Comparison of ENCODE assay signal across 15 cellular contexts in genomic region chr2:144432921-144433320, GRCh38.
"Had no signal": no experiment of that assay in that cellular context is flagged by ENCODE, and none has a peak within 500 bp of the region (broad histone marks: within the 10 kb centered on the region; RNA-seq: fewer than 3 reads in every experiment).

No MANE protein-coding gene starts in this region.

- H3K9me3 Mint-ChIP-seq: activated CD4-positive, alpha-beta memory T cell treated with anti-CD3 and anti-CD28 coated beads for 36 hours; activated naive CD8-positive, alpha-beta T cell treated with anti-CD3 and anti-CD28 coated beads, Interleukin-2, amount 10 ng/mL, durations not matched to agents 7 days and 5 days; activated T-cell treated with anti-CD3 and anti-CD28 coated beads, Interleukin-2, amount 50 U/mL, for 72 hours; stimulated activated naive B cell treated with anti-CD40 and anti-IgM and Interleukin-4, amounts not matched to agents 10 μg/mL and 1 μg/mL and 100 μg/mL, for 72 hours; T-cell had no signal

- H3K27me3 ChIP-seq: cardiac muscle cell, colonic mucosa, hepatocyte, neutrophil had no signal

- H3K4me1 Mint-ChIP-seq: activated naive CD8-positive, alpha-beta T cell treated with anti-CD3 and anti-CD28 coated beads, Interleukin-2, amount 10 ng/mL, durations not matched to agents 7 days and 5 days had no signal

- ATAC-seq: activated T-cell treated with anti-CD3 and anti-CD28 coated beads, Interleukin-2, amount 50 U/mL, for 72 hours; right cardiac atrium; stimulated activated naive B cell treated with anti-CD40 and anti-IgM and Interleukin-4, amounts not matched to agents 10 μg/mL and 1 μg/mL and 100 μg/mL, for 72 hours; T-cell had no signal

- DNase-seq: activated CD4-positive, alpha-beta memory T cell treated with anti-CD3 and anti-CD28 coated beads for 36 hours; activated naive CD8-positive, alpha-beta T cell treated with anti-CD3 and anti-CD28 coated beads, Interleukin-2, amount 10 ng/mL, durations not matched to agents 7 days and 5 days; activated T-cell treated with anti-CD3 and anti-CD28 coated beads, Interleukin-2, amount 50 U/mL, for 72 hours; colonic mucosa; effector memory CD4-positive, alpha-beta T cell; kidney; posterior cingulate gyrus; right cardiac atrium; stimulated activated CD4-positive, alpha-beta T cell treated with anti-CD3 and anti-CD28 coated beads, Interleukin-2, amount 100 ng/mL, for 24 hours; stimulated activated naive B cell treated with anti-CD40 and anti-IgM and Interleukin-4, amounts not matched to agents 10 μg/mL and 1 μg/mL and 100 μg/mL, for 72 hours; T-cell; T1000 had no signal

- H3K36me3 ChIP-seq: cardiac muscle cell, colonic mucosa, neutrophil had no signal

- H3K4me3 ChIP-seq: cardiac muscle cell, colonic mucosa, hepatocyte had no signal

- H3K9me3 ChIP-seq: colonic mucosa, neutrophil had no signal

- H3K27me3 Mint-ChIP-seq: activated naive CD8-positive, alpha-beta T cell treated with anti-CD3 and anti-CD28 coated beads, Interleukin-2, amount 10 ng/mL, durations not matched to agents 7 days and 5 days; stimulated activated naive B cell treated with anti-CD40 and anti-IgM and Interleukin-4, amounts not matched to agents 10 μg/mL and 1 μg/mL and 100 μg/mL, for 72 hours; T-cell had no signal

- H3K27ac ChIP-seq: cardiac muscle cell, colonic mucosa, hepatocyte, neutrophil had no signal

- H3K4me1 ChIP-seq: colonic mucosa had no signal

- H3K4me3 Mint-ChIP-seq: activated CD4-positive, alpha-beta memory T cell treated with anti-CD3 and anti-CD28 coated beads for 36 hours; activated naive CD8-positive, alpha-beta T cell treated with anti-CD3 and anti-CD28 coated beads, Interleukin-2, amount 10 ng/mL, durations not matched to agents 7 days and 5 days; activated T-cell treated with anti-CD3 and anti-CD28 coated beads, Interleukin-2, amount 50 U/mL, for 72 hours; stimulated activated naive B cell treated with anti-CD40 and anti-IgM and Interleukin-4, amounts not matched to agents 10 μg/mL and 1 μg/mL and 100 μg/mL, for 72 hours; T-cell had no signal

- H3K27ac Mint-ChIP-seq: activated CD4-positive, alpha-beta memory T cell treated with anti-CD3 and anti-CD28 coated beads for 36 hours; activated naive CD8-positive, alpha-beta T cell treated with anti-CD3 and anti-CD28 coated beads, Interleukin-2, amount 10 ng/mL, durations not matched to agents 7 days and 5 days; activated T-cell treated with anti-CD3 and anti-CD28 coated beads, Interleukin-2, amount 50 U/mL, for 72 hours; stimulated activated naive B cell treated with anti-CD40 and anti-IgM and Interleukin-4, amounts not matched to agents 10 μg/mL and 1 μg/mL and 100 μg/mL, for 72 hours; T-cell had no signal
